8 cellular contexts compared by ENCODE assay signal in the genomic region with DNA sequence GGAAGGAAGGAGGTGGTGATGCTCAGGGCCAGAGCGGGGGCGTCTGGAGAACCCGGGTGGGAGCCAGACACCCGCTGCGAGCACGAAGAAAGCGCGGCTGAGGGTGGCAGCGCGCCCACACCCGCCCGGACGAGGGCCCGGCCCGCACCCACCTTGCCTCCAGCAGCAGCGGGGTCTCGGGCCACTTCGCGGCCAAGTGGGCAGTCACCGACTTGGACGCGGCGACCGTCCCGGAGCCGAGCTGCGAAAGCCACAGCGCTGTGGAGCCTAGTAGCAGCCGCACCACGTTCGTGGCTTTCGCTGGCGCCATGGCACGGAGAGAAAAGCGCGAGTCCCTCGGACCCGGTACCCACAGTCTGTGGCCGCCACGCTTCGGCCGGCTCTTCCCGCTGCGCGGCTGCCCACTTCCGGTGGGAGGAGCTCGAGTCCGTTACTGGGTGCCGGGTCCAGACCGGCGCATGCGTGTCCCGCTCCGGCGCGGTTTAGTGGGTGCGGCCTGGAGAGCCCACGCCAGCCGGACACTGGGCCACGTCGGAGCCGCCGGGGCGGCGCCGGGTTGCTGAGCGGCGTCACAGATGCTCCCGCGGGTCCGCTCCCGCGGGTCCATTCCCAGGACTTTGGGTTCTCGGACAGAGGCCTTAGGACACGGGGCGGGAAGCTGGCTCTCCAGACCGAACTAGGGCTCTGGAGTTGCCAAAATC. TPM values are rescaled to one million over a fixed set of nuclear protein-coding genes. Genes with fewer than 3 reads are reported as not detected.
DNase-seq lines count a peak whose midpoint lies in the region; ATAC-seq lines count a peak whose summit lies in the region.

A gene with protein sequence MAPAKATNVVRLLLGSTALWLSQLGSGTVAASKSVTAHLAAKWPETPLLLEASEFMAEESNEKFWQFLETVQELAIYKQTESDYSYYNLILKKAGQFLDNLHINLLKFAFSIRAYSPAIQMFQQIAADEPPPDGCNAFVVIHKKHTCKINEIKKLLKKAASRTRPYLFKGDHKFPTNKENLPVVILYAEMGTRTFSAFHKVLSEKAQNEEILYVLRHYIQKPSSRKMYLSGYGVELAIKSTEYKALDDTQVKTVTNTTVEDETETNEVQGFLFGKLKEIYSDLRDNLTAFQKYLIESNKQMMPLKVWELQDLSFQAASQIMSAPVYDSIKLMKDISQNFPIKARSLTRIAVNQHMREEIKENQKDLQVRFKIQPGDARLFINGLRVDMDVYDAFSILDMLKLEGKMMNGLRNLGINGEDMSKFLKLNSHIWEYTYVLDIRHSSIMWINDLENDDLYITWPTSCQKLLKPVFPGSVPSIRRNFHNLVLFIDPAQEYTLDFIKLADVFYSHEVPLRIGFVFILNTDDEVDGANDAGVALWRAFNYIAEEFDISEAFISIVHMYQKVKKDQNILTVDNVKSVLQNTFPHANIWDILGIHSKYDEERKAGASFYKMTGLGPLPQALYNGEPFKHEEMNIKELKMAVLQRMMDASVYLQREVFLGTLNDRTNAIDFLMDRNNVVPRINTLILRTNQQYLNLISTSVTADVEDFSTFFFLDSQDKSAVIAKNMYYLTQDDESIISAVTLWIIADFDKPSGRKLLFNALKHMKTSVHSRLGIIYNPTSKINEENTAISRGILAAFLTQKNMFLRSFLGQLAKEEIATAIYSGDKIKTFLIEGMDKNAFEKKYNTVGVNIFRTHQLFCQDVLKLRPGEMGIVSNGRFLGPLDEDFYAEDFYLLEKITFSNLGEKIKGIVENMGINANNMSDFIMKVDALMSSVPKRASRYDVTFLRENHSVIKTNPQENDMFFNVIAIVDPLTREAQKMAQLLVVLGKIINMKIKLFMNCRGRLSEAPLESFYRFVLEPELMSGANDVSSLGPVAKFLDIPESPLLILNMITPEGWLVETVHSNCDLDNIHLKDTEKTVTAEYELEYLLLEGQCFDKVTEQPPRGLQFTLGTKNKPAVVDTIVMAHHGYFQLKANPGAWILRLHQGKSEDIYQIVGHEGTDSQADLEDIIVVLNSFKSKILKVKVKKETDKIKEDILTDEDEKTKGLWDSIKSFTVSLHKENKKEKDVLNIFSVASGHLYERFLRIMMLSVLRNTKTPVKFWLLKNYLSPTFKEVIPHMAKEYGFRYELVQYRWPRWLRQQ (N-terminal part only) (minus strand): TSS at position 399 of the 701 bp plus-strand sequence. CDS start 89 bp downstream, at position 310.

- ATAC-seq in GM19397 (IDR thresholded peaks at IDR 0.05; ENCODE audit: unreplicated experiment): peak; percentile 99
- ATAC-seq in HG03442 (IDR thresholded peaks at IDR 0.05; ENCODE audit: unreplicated experiment): peak; percentile 94
- ATAC-seq in activated naive CD8-positive, alpha-beta T cell treated with anti-CD3 and anti-CD28 coated beads, Interleukin-2, amount 50 U/mL, for 24 hours: peak; percentile 59
- peak; percentile 100 for ATAC-seq in Right ventricle myocardium inferior

- DNase-seq in DMS53 (lab: John Stamatoyannopoulos, UW): peak; percentile 89
- peak; percentile 73 to 87 for DNase-seq in NCI-H524 (lab: John Stamatoyannopoulos, UW)
- DNase-seq in activated naive CD8-positive, alpha-beta T cell treated with anti-CD3 and anti-CD28 coated beads, Interleukin-2, amount 50 U/mL, for 24 hours: peak; percentile 41
- peak; percentile 98 for DNase-seq in Right ventricle myocardium inferior (ENCODE audit: missing footprints)
- peak; percentile 61 for DNase-seq in non-pigmented ciliary epithelial cell (ENCODE audit: low read depth)
- no peak for DNase-seq in stimulated activated naive CD4-positive, alpha-beta T cell treated with Interleukin-2 at 50 U/mL for 16 hours (lab: John Stamatoyannopoulos, UW)

- H3K36me3 Mint-ChIP-seq in activated naive CD8-positive, alpha-beta T cell treated with anti-CD3 and anti-CD28 coated beads, Interleukin-2, amount 50 U/mL, for 24 hours (ENCODE audit: low read depth): peaks cover 2% of the 10 kb centered on the region

- H3K27ac Mint-ChIP-seq in activated naive CD8-positive, alpha-beta T cell treated with anti-CD3 and anti-CD28 coated beads, Interleukin-2, amount 50 U/mL, for 24 hours: no peak within 1 kb of the TSS

- peak within 1 kb of the TSS; percentile 66 for H3K4me3 Mint-ChIP-seq in activated naive CD8-positive, alpha-beta T cell treated with anti-CD3 and anti-CD28 coated beads, Interleukin-2, amount 50 U/mL, for 24 hours

- H3K4me1 Mint-ChIP-seq in activated naive CD8-positive, alpha-beta T cell treated with anti-CD3 and anti-CD28 coated beads, Interleukin-2, amount 50 U/mL, for 24 hours: peaks cover 4% of the 10 kb centered on the region

- intact Hi-C loops in Right ventricle myocardium inferior (cut with DNase I): no loop called here

- peaks cover 39% of the 10 kb centered on the region for H3K27me3 Mint-ChIP-seq in activated naive CD8-positive, alpha-beta T cell treated with anti-CD3 and anti-CD28 coated beads, Interleukin-2, amount 50 U/mL, for 24 hours

- H3K9me3 Mint-ChIP-seq in activated naive CD8-positive, alpha-beta T cell treated with anti-CD3 and anti-CD28 coated beads, Interleukin-2, amount 50 U/mL, for 24 hours: peaks cover 9% of the 10 kb centered on the region

RNA-seq across cellular contexts. Expression of the gene that starts here (rescaled TPM):
- total RNA-seq in Right ventricle myocardium inferior: 10.0 TPM
